Comparison of ENCODE assay signal across 8 cellular contexts in genomic region chr22:31089101-31090100, GRCh38. TPM values are rescaled to one million over a fixed set of nuclear protein-coding genes. Genes with fewer than 3 reads are reported as not detected.
DNase-seq lines count a peak whose midpoint lies in the region; ATAC-seq and TF ChIP-seq lines count a peak whose summit lies in the region.

No MANE protein-coding gene starts in this region.

- H3K4me3 ChIP-seq in Panc1 (ENCODE audit: low read depth in 2 of 2, low read length in 2 of 2) (no peak overlapping the region), coronary artery (peak overlapping the region; percentile 34), mesenchymal stem cell (ENCODE audit: insufficient read depth in 1 of 2, low read depth in 1 of 2, low read length in 2 of 2) (no peak overlapping the region)

- no peak for ATAC-seq in Panc1
- no peak for ATAC-seq in GM21423 (IDR thresholded peaks at IDR 0.05; ENCODE audit: unreplicated experiment)

- no peak overlapping the region for H2BK5ac ChIP-seq in mesenchymal stem cell (ENCODE audit: low read depth, low read length, poor library complexity, severe bottlenecking)

- TF ChIP-seq CTCF in GM10248 (IDR thresholded peaks at IDR 0.05; ENCODE audit: control extremely low read depth, extremely low read depth, low read depth, missing control alignments), result peak; percentile 94
- TF ChIP-seq CTCF in Panc1 (IDR thresholded peaks at IDR 0.05), result peak; percentile 83
- peak; percentile 84 for TF ChIP-seq CTCF in coronary artery (IDR thresholded peaks at IDR 0.05)

- H3K36me3 ChIP-seq in Panc1 (ENCODE audit: control insufficient read depth, insufficient read depth, low read length) (no peaks in the 10 kb centered on the region), mesenchymal stem cell (ENCODE audit: control insufficient read depth in 1 of 2, insufficient read depth in 2 of 2, low read depth in 1 of 2, low read length in 2 of 2) (peaks cover 79 to 90% of the 10 kb centered on the region in 2 experiments)

- DNase-seq in ACHN (peak; percentile 19), GM10248 (ENCODE audit: extremely low spot score) (peak; percentile 80), Panc1 (ENCODE audit: low read depth, low spot score) (no peak), coronary artery (ENCODE audit: low spot score) (peak; percentile 77), mesenchymal stem cell (peak; percentile 59), mucosa of gallbladder (ENCODE audit: low spot score) (no peak), LoVo (ENCODE audit: low spot score) (no peak)

- no peak overlapping the region for H2BK15ac ChIP-seq in mesenchymal stem cell (ENCODE audit: low read depth, poor library complexity, severe bottlenecking)

- no peak overlapping the region for H3K9ac ChIP-seq in mesenchymal stem cell (ENCODE audit: low read length)

- H2AFZ ChIP-seq in mesenchymal stem cell (ENCODE audit: low read depth, low read length), result no peak overlapping the region

- CTCF ChIA-PET in GM10248 (lab: Yijun Ruan, JAX), result interaction anchor here (0.8 to 2.9 kb wide), 13 partner anchors 10 to 335 kb away, joined by 3 to 12 read pairs (median 4); partner anchors contain the start of gene SELENOM
- CTCF ChIA-PET in Panc1 (lab: Charles Lee), result interaction anchor here (0.6 to 0.7 kb wide), 2 partner anchors 82 to 169 kb away, joined by 3 to 7 read pairs; no protein-coding TSS in a partner anchor

- no peak overlapping the region for H2BK12ac ChIP-seq in mesenchymal stem cell (ENCODE audit: low read length in 2 of 2)

- H3K27ac ChIP-seq in Panc1 (ENCODE audit: low read length) (no peak overlapping the region), coronary artery (peak overlapping the region; percentile 94 to 98), mesenchymal stem cell (ENCODE audit: low read length, poor library complexity, severe bottlenecking) (no peak overlapping the region)

- H3K9me3 ChIP-seq in Panc1 (ENCODE audit: control insufficient read depth, insufficient read depth, low read depth, low read length) (no peaks in the 10 kb centered on the region), mesenchymal stem cell (ENCODE audit: control insufficient read depth, low read length) (no peaks in the 10 kb centered on the region)

- H3K14ac ChIP-seq in mesenchymal stem cell (ENCODE audit: low read length in 2 of 2), result no peak overlapping the region

- peaks cover 55% of the 10 kb centered on the region for H3K79me1 ChIP-seq in mesenchymal stem cell (replicated peaks; ENCODE audit: low read length, poor library complexity, severe bottlenecking)

- POLR2A ChIA-PET in GM10248 (lab: Yijun Ruan, JAX) (no interaction called here), Panc1 (lab: Charles Lee) (no interaction called here)

- H3K18ac ChIP-seq in mesenchymal stem cell (ENCODE audit: low read depth in 1 of 2, low read length in 2 of 2), result no peak overlapping the region

- no peak overlapping the region for H2AK5ac ChIP-seq in mesenchymal stem cell (ENCODE audit: low read length, severe bottlenecking)

- no peak overlapping the region for H3K23ac ChIP-seq in mesenchymal stem cell (ENCODE audit: low read length in 2 of 2)

- BruUV-seq in Panc1 (replicated peaks; lab: Mats Ljungman, UMichigan), result no TSS peak

- no peak overlapping the region for H4K8ac ChIP-seq in mesenchymal stem cell (ENCODE audit: low read length)

- no peak overlapping the region for H3K4ac ChIP-seq in mesenchymal stem cell (ENCODE audit: low read depth in 1 of 2, low read length in 2 of 2)

- no peak overlapping the region for H3K4me2 ChIP-seq in mesenchymal stem cell (ENCODE audit: low read length, poor library complexity, severe bottlenecking)

- no peak overlapping the region for H2BK120ac ChIP-seq in mesenchymal stem cell (ENCODE audit: low read depth, low read length)

- in situ Hi-C loops in ACHN (cut with HindIII; ENCODE audit: low pct_ligation_motif_present, low pct_unique_long_range_greater_than_20kb, low sequenced_read_pairs), result no loop called here
- in situ Hi-C loops in Panc1 (cut with HindIII; ENCODE audit: low pct_unique_long_range_greater_than_20kb, low sequenced_read_pairs), result no loop called here

- peak overlapping the region; percentile 52 for H4K91ac ChIP-seq in mesenchymal stem cell (ENCODE audit: low read length)

- H3K4me1 ChIP-seq in Panc1 (ENCODE audit: control insufficient read depth, insufficient read depth, low read length) (peaks cover 4% of the 10 kb centered on the region; the same call in 1 of the 2 replicates), mesenchymal stem cell (ENCODE audit: control insufficient read depth, insufficient read depth, low read depth, low read length) (peaks cover 32% of the 10 kb centered on the region)

- WGBS in mesenchymal stem cell, result 71% methylated on average over 11 of the region's 11 CpGs

- H3K27me3 ChIP-seq in Panc1 (ENCODE audit: control insufficient read depth, insufficient read depth, low read length), result no peaks in the 10 kb centered on the region
- no peaks in the 10 kb centered on the region for H3K27me3 ChIP-seq in mesenchymal stem cell (ENCODE audit: control insufficient read depth in 1 of 2, insufficient read depth in 1 of 2, low read length in 2 of 2)

- intact Hi-C loops in Panc1 (cut with micrococcal nuclease; ENCODE audit: unreplicated experiment), result no loop called here

RNA-seq across cellular contexts. Expression of gene SMTN, which starts 8.3 kb away (rescaled TPM):
- total RNA-seq in Panc1 (2021; ENCODE audit: unreplicated experiment), result 71.7 TPM
- 51.5 TPM for polyA plus RNA-seq in Panc1 (2012; ENCODE audit: insufficient read length)
- 71.2 TPM for polyA plus RNA-seq in mesenchymal stem cell (2013, experiment 1 of 2)
- polyA plus RNA-seq in mesenchymal stem cell (2013, experiment 2 of 2), result 67.2 TPM
- total RNA-seq in mucosa of gallbladder, result 510 TPM

RNA-seq across cellular contexts. Expression of gene SELENOM, which starts 18.0 kb away (rescaled TPM):
- total RNA-seq in Panc1 (2021; ENCODE audit: unreplicated experiment) (84.4 TPM), mucosa of gallbladder (252 TPM)
- polyA plus RNA-seq in Panc1 (2012; ENCODE audit: insufficient read length), result 108 TPM
- polyA plus RNA-seq in mesenchymal stem cell (2013, experiment 1 of 2), result 278 TPM
- polyA plus RNA-seq in mesenchymal stem cell (2013, experiment 2 of 2), result 285 TPM

RNA-seq across cellular contexts. Expression of gene INPP5J, which starts 33.4 kb away (rescaled TPM):
- 1.7 TPM for total RNA-seq in Panc1 (2021; ENCODE audit: unreplicated experiment)
- polyA plus RNA-seq in Panc1 (2012; ENCODE audit: insufficient read length), result 2.1 TPM
- 2.2 TPM for polyA plus RNA-seq in mesenchymal stem cell (2013, experiment 1 of 2)
- polyA plus RNA-seq in mesenchymal stem cell (2013, experiment 2 of 2), result 2.2 TPM
- 8.7 TPM for total RNA-seq in mucosa of gallbladder

RNA-seq across cellular contexts. Expression of gene PLA2G3, which starts 50.9 kb away (rescaled TPM):
- not detected for total RNA-seq in Panc1 (2021; ENCODE audit: unreplicated experiment)
- not detected for polyA plus RNA-seq in Panc1 (2012; ENCODE audit: insufficient read length)
- polyA plus RNA-seq in mesenchymal stem cell (2013, experiment 1 of 2), result 1.2 TPM
- polyA plus RNA-seq in mesenchymal stem cell (2013, experiment 2 of 2), result 1.2 TPM
- total RNA-seq in mucosa of gallbladder, result 0.78 TPM

Comparison
In these comparisons a context has a peak if more than half of its experiments do, and no peak if none do; other contexts are left out.
1. DNase-seq: peak in ACHN (single experiment), GM10248 (single experiment), coronary artery (single experiment) and mesenchymal stem cell (single experiment); none in Panc1 (single experiment), mucosa of gallbladder (single experiment) and LoVo (single experiment).
2. H3K27ac ChIP-seq: peak in coronary artery (2 of 2); none in Panc1 (single experiment) and mesenchymal stem cell (single experiment).
3. Peak in every context shown above with its lines, with median percentiles within 50 percentile points of each other: CTCF ChIP-seq.